In genomic region chr9:130692365-130692764, GRCh38 we compare ENCODE assay signal across 10 cellular contexts. TPM values are rescaled to one million over a fixed set of nuclear protein-coding genes. Genes with fewer than 3 reads are reported as not detected.
DNase-seq lines count a peak whose midpoint lies in the region; ATAC-seq, FAIRE-seq and TF ChIP-seq lines count a peak whose summit lies in the region.
"Had no signal": no experiment of that assay in that cellular context is flagged by ENCODE, and none has a peak within 500 bp of the region (broad histone marks: within the 10 kb centered on the region; RNA-seq: fewer than 3 reads in every experiment).

No MANE protein-coding gene starts in this region.

- CTCF ChIA-PET in HepG2 (lab: Yijun Ruan, JAX; ENCODE audit: low intra/inter-chr PET ratio, low total read pairs) = no interaction called here

- peaks cover 27% of the 10 kb centered on the region for H3K36me3 Mint-ChIP-seq in central memory CD8-positive, alpha-beta T cell (ENCODE audit: insufficient read depth)

- no peak for FAIRE-seq in HepG2 (lab: Jason Lieb, UNC)

- H3K27me3 ChIP-seq in ACC112 (ENCODE audit: insufficient read depth, low read length) (no peaks in the 10 kb centered on the region), H7 (ENCODE audit: control insufficient read depth, insufficient read depth, low read length) (no peaks in the 10 kb centered on the region), HepG2 (ENCODE audit: control insufficient read depth in 1 of 2, insufficient read depth in 2 of 2, low read length in 2 of 2) (peaks cover 0 to 3% of the 10 kb centered on the region in 2 experiments; a peak in 1 of 5 replicates)

- peaks cover 38% of the 10 kb centered on the region for H3K4me1 Mint-ChIP-seq in central memory CD8-positive, alpha-beta T cell

- intact Hi-C loops in HepG2 (cut with micrococcal nuclease; ENCODE audit: unreplicated experiment) = no loop called here

- no TSS peak for BruUV-seq in HepG2 (replicated peaks; lab: Mats Ljungman, UMichigan)

- H3K79me2 ChIP-seq in ACC112 (ENCODE audit: control insufficient read depth, insufficient read depth, low read length, unreplicated experiment) (peaks cover 34% of the 10 kb centered on the region), HepG2 (ENCODE audit: insufficient read depth, low read length) (peaks cover 35% of the 10 kb centered on the region)

- no peak for TF ChIP-seq EP300 in HepG2 (IDR thresholded peaks at IDR 0.05; ENCODE audit: low read depth in 2 of 2, low read length in 2 of 2)
- no peak for TF ChIP-seq EP300 in HepG2 (CRISPR knock-in tag; IDR thresholded peaks at IDR 0.05; ENCODE audit: borderline replicate concordance)

- no peak for TF ChIP-seq RAD21 in HepG2 (CRISPR knock-in tag; IDR thresholded peaks at IDR 0.05)

- peak overlapping the region; percentile 95 for H3K4me3 Mint-ChIP-seq in central memory CD8-positive, alpha-beta T cell

- no peak for ATAC-seq in central memory CD8-positive, alpha-beta T cell (replicated peaks; ENCODE audit: extremely low read depth, poor library complexity, severe bottlenecking)
- ATAC-seq in HepG2 = no peak
- ATAC-seq in GM18868 (IDR thresholded peaks at IDR 0.05; ENCODE audit: unreplicated experiment) = no peak
- ATAC-seq in HG03442 (IDR thresholded peaks at IDR 0.05; ENCODE audit: unreplicated experiment) = no peak

- H2AFZ ChIP-seq in ACC112 (ENCODE audit: low read length, unreplicated experiment) (peak overlapping the region; percentile 91), HepG2 (ENCODE audit: low read length) (no peak overlapping the region)

- DNase-seq in H7 (peak; percentile 93), HepG2 (ENCODE audit: low spot score) (no peak), NCI-H526 treated with DMSO at 0.1 percent for 48 hours (lab: John Stamatoyannopoulos, UW) (no peak), inferior parietal cortex (ENCODE audit: extremely low spot score) (no peak)
- no peak for DNase-seq in central memory CD8-positive, alpha-beta T cell (ENCODE audit: low spot score in 2 of 2)

- H3K4me1 ChIP-seq in ACC112 (ENCODE audit: control insufficient read depth, insufficient read depth, low read length, unreplicated experiment) (peaks cover 3% of the 10 kb centered on the region), HepG2 (ENCODE audit: insufficient read depth, low read length) (peaks cover 52% of the 10 kb centered on the region)

- no peak overlapping the region for H3K9ac ChIP-seq in HepG2 (ENCODE audit: insufficient read depth, low read depth, low read length)

- H3K9me3 ChIP-seq in HepG2 (ENCODE audit: low read length) = no peaks in the 10 kb centered on the region

- 97% methylated on average over 18 of the region's 26 CpGs for WGBS in HepG2 (ENCODE audit: low lambda C conversion rate)

- peaks cover 6% of the 10 kb centered on the region; the same call in 1 of the 2 replicates for H3K36me3 ChIP-seq in ACC112 (ENCODE audit: insufficient read depth, low read length)
- peaks cover 19% of the 10 kb centered on the region for H3K36me3 ChIP-seq in H7 (replicated peaks; ENCODE audit: control insufficient read depth, insufficient read depth, low read length)
- H3K36me3 ChIP-seq in HepG2 (replicated peaks in 1 of 2; ENCODE audit: control insufficient read depth in 1 of 2, insufficient read depth in 2 of 2, low read length in 2 of 2) = peaks cover 9 to 15% of the 10 kb centered on the region in 2 experiments

- no peak overlapping the region for H3K27ac Mint-ChIP-seq in central memory CD8-positive, alpha-beta T cell (ENCODE audit: low read depth)

- H3K27ac ChIP-seq in ACC112 (ENCODE audit: low read depth, low read length) (no peak overlapping the region), HepG2 (ENCODE audit: extremely low read length, insufficient read depth, low read length) (no peak overlapping the region)

- TF ChIP-seq CTCF in HepG2 (CRISPR knock-in tag; IDR thresholded peaks at IDR 0.05) = peak; percentile 27; the same call in 1 of the 2 replicates

- no peaks in the 10 kb centered on the region for H3K9me3 Mint-ChIP-seq in central memory CD8-positive, alpha-beta T cell

- H3K4me2 ChIP-seq in HepG2 (ENCODE audit: low read depth, low read length) = no peak overlapping the region

- in situ Hi-C loops in HepG2 (cut with HindIII; ENCODE audit: extremely low pct_ligation_motif_present, low pct_unique_long_range_greater_than_20kb) = no loop called here

- no peaks in the 10 kb centered on the region for H4K20me1 ChIP-seq in HepG2 (ENCODE audit: insufficient read depth, low read length)

- no peaks in the 10 kb centered on the region for H3K27me3 Mint-ChIP-seq in central memory CD8-positive, alpha-beta T cell

- TF ChIP-seq POLR2A in HepG2 (IDR thresholded peaks at IDR 0.05; ENCODE audit: insufficient read depth in 1 of 2, low read depth in 2 of 2, low read length in 2 of 2) = no peak

- POLR2A ChIA-PET in HepG2 (lab: Yijun Ruan, JAX) = interaction anchor here (1.2 to 1.9 kb wide), 3 partner anchors 10 to 193 kb away, joined by 4 to 11 read pairs (median 6); no protein-coding TSS in a partner anchor

- no peak overlapping the region for H3K4me3 ChIP-seq in ACC112 (ENCODE audit: low read depth, low read length)
- peak overlapping the region; percentile 48 for H3K4me3 ChIP-seq in H7 (ENCODE audit: insufficient read depth, low read depth, low read length)
- H3K4me3 ChIP-seq in HepG2 (replicated peaks in 1 of 3; ENCODE audit: insufficient read depth in 1 of 3, low read depth in 2 of 3, low read length in 3 of 3) = no peak overlapping the region

TF ChIP-seq in HepG2, 621 proteins besides CTCF, POLR2A, EP300 and RAD21 (continues in another document):
- TF ChIP-seq GABPB1 (CRISPR knock-in tag; IDR thresholded peaks at IDR 0.05) = no peak
- TF ChIP-seq ZNF768 (CRISPR knock-in tag; IDR thresholded peaks at IDR 0.05) = 0 out of 2 replicates have a peak, but pooled peaks have one; percentile 10
- no peak for TF ChIP-seq ZNF3 (CRISPR knock-in tag; IDR thresholded peaks at IDR 0.05)
- no peak for TF ChIP-seq HCFC1 (IDR thresholded peaks at IDR 0.05; ENCODE audit: low read depth, low read length)
- TF ChIP-seq HOXA3 (CRISPR knock-in tag; IDR thresholded peaks at IDR 0.05) = 0 out of 2 replicates have a peak, but pooled peaks have one; percentile 14

RNA-seq across cellular contexts. Expression of gene EXOSC2, which starts 1.2 kb away (rescaled TPM):
- 53.1 and 61.9 TPM in 2 replicates for total RNA-seq in H7 (2014; rRNA removed; shearing (Covaris generic))
- total RNA-seq in HepG2 (2016; rRNA removed; fragmentation: Illumina TruSeq; extraction: Trizol) = 63.8 and 74.2 TPM in 2 replicates
- 12.8 and 14.5 TPM in 2 replicates for total RNA-seq in HepG2 (2016; cell fraction: cytosol; rRNA removed; fragmentation: Illumina TruSeq; extraction: Trizol; ENCODE audit: low read depth)
- total RNA-seq in HepG2 (2016; cell fraction: insoluble cytoplasmic fraction; rRNA removed; fragmentation: Illumina TruSeq; extraction: Trizol) = 68.2 and 72.7 TPM in 2 replicates
- total RNA-seq in HepG2 (2016; cell fraction: membrane; rRNA removed; fragmentation: Illumina TruSeq; extraction: Trizol) = 20.9 and 24.0 TPM in 2 replicates
- 62.3 and 62.8 TPM in 2 replicates for total RNA-seq in HepG2 (2016; cell fraction: nucleus; rRNA removed; fragmentation: Illumina TruSeq; extraction: Trizol)
- 24.9 and 27.5 TPM in 2 replicates for polyA plus RNA-seq in HepG2 (2011; rRNA removed)
- 17.0 and 21.5 TPM in 2 replicates for polyA plus RNA-seq in HepG2 (2011; cell fraction: cytosol; rRNA removed)
- polyA plus RNA-seq in HepG2 (2011; cell fraction: nucleus; rRNA removed) = 39.4 and 40.1 TPM in 2 replicates
- polyA plus RNA-seq in HepG2 (2012) = 14.9 and 20.3 TPM in 2 replicates
- 5.0 TPM in 2 replicates for polyA plus RNA-seq in HepG2 (2016; cell fraction: cytosol; fragmentation: Illumina TruSeq; extraction: Trizol; ENCODE audit: low read depth)
- polyA plus RNA-seq in HepG2 (2016; cell fraction: insoluble cytoplasmic fraction; fragmentation: Illumina TruSeq; extraction: Trizol; ENCODE audit: low read depth) = 55.4 and 66.7 TPM in 2 replicates
- 9.3 and 9.6 TPM in 2 replicates for polyA plus RNA-seq in HepG2 (2016; cell fraction: membrane; fragmentation: Illumina TruSeq; extraction: Trizol; ENCODE audit: low read depth)
- 97.7 and 110 TPM in 2 replicates for polyA plus RNA-seq in HepG2 (2016; cell fraction: nucleus; fragmentation: Illumina TruSeq; extraction: Trizol; ENCODE audit: insufficient read depth, low read depth)
- polyA minus RNA-seq in HepG2 (2011; rRNA and poly(A)+ RNA removed; ENCODE audit: low replicate concordance) = 28.7 and 165 TPM in 2 replicates
- 21.2 and 31.5 TPM in 2 replicates for polyA minus RNA-seq in HepG2 (2011; cell fraction: cytosol; rRNA and poly(A)+ RNA removed)
- polyA minus RNA-seq in HepG2 (2011; cell fraction: nucleus; rRNA and poly(A)+ RNA removed) = 51.8 and 52.0 TPM in 2 replicates

RNA-seq across cellular contexts. Expression of gene PRDM12, which starts 28.0 kb away (rescaled TPM):
- 0.11 and 0.31 TPM in 2 replicates for total RNA-seq in H7 (2014; rRNA removed; shearing (Covaris generic))
- 0.04 TPM in 1 of 2 replicates, not detected in the other for total RNA-seq in HepG2 (2016; rRNA removed; fragmentation: Illumina TruSeq; extraction: Trizol)
- total RNA-seq in HepG2 (2016; cell fraction: cytosol; rRNA removed; fragmentation: Illumina TruSeq; extraction: Trizol; ENCODE audit: low read depth) = not detected in 2 replicates
- total RNA-seq in HepG2 (2016; cell fraction: insoluble cytoplasmic fraction; rRNA removed; fragmentation: Illumina TruSeq; extraction: Trizol) = 0.09 TPM in 1 of 2 replicates, not detected in the other
- 0.15 TPM in 1 of 2 replicates, not detected in the other for total RNA-seq in HepG2 (2016; cell fraction: membrane; rRNA removed; fragmentation: Illumina TruSeq; extraction: Trizol)
- not detected in 2 replicates for total RNA-seq in HepG2 (2016; cell fraction: nucleus; rRNA removed; fragmentation: Illumina TruSeq; extraction: Trizol)
- polyA plus RNA-seq in HepG2 (2011; rRNA removed) = 0.07 and 0.08 TPM in 2 replicates
- 0.08 and 0.12 TPM in 2 replicates for polyA plus RNA-seq in HepG2 (2011; cell fraction: cytosol; rRNA removed)
- polyA plus RNA-seq in HepG2 (2011; cell fraction: nucleus; rRNA removed) = 0.13 and 0.19 TPM in 2 replicates
- polyA plus RNA-seq in HepG2 (2012) = 0.17 and 0.27 TPM in 2 replicates
- 0.08 and 0.09 TPM in 2 replicates for polyA plus RNA-seq in HepG2 (2016; cell fraction: cytosol; fragmentation: Illumina TruSeq; extraction: Trizol; ENCODE audit: low read depth)
- 0.12 and 0.42 TPM in 2 replicates for polyA plus RNA-seq in HepG2 (2016; cell fraction: insoluble cytoplasmic fraction; fragmentation: Illumina TruSeq; extraction: Trizol; ENCODE audit: low read depth)
- 0.09 and 0.16 TPM in 2 replicates for polyA plus RNA-seq in HepG2 (2016; cell fraction: membrane; fragmentation: Illumina TruSeq; extraction: Trizol; ENCODE audit: low read depth)
- 0.24 and 0.30 TPM in 2 replicates for polyA plus RNA-seq in HepG2 (2016; cell fraction: nucleus; fragmentation: Illumina TruSeq; extraction: Trizol; ENCODE audit: insufficient read depth, low read depth)
- polyA minus RNA-seq in HepG2 (2011; rRNA and poly(A)+ RNA removed; ENCODE audit: low replicate concordance) = 0.12 and 0.40 TPM in 2 replicates
- not detected in 2 replicates for polyA minus RNA-seq in HepG2 (2011; cell fraction: cytosol; rRNA and poly(A)+ RNA removed)
- polyA minus RNA-seq in HepG2 (2011; cell fraction: nucleus; rRNA and poly(A)+ RNA removed) = not detected in 2 replicates
- total RNA-seq: sciatic nerve, urinary bladder had no signal
- polyA plus RNA-seq: urinary bladder had no signal
